In genomic region chr3:154214320-154214719, GRCh38 we compare ENCODE assay signal across 26 cellular contexts.
A peak's percentile ranks its signal among the peaks of the same experiment; 100 is the strongest.
DNase-seq lines count a peak whose midpoint lies in the region; ATAC-seq and TF ChIP-seq lines count a peak whose summit lies in the region.
"Had no signal": no experiment of that assay in that cellular context is flagged by ENCODE, and none has a peak within 500 bp of the region (broad histone marks: within the 10 kb centered on the region; RNA-seq: fewer than 3 reads in every experiment).

No MANE protein-coding gene starts in this region.

- no peaks in the 10 kb centered on the region for H3K4me1 ChIP-seq in heart left ventricle
- H3K4me1 ChIP-seq: ascending aorta, HAP-1 had no signal

- H3K27ac ChIP-seq in heart left ventricle: no peak overlapping the region
- H3K27ac ChIP-seq: ascending aorta, skin epidermis had no signal

- DNase-seq in GM03348 (ENCODE audit: low spot score) (peak; percentile 22), RPMI7951 (ENCODE audit: low read depth) (peak; percentile 2), cardiac fibroblast (ENCODE audit: low read depth in 2 of 2) (peak; percentile 3 to 29), erythroblast (lab: John Stamatoyannopoulos, UW) (no peak), heart left ventricle (no peak)
- DNase-seq in activated CD4-positive, CD25-positive, alpha-beta regulatory T cell (lab: John Stamatoyannopoulos, UW): no peak
- DNase-seq: activated CD4-positive, alpha-beta T cell treated with anti-CD3 and anti-CD28 coated beads, Interleukin-2, amount 50 U/mL, for 4 hours; activated CD8-positive, alpha-beta memory T cell treated with anti-CD3 and anti-CD28 coated beads, Interleukin-2, amount 10 ng/mL, durations not matched to agents 7 days and 5 days; activated gamma-delta T cell treated with Interleukin-2 at 50 U/mL for 16 hours; activated naive CD8-positive, alpha-beta T cell treated with anti-CD3 and anti-CD28 coated beads, Interleukin-2, amount 10 ng/mL, durations not matched to agents 7 days and 5 days; activated T-cell treated with anti-CD3 and anti-CD28 coated beads, Interleukin-2, amount 50 U/mL, for 48 hours; Calu3; CD4-positive, CD25-positive, alpha-beta regulatory T cell; cerebellar nuclear complex; DMS79 treated with DMSO at 0.1 percent for 48 hours; Kasumi-1; NCI-H146; NCI-H774; stimulated activated naive CD4-positive, alpha-beta T cell treated with Interleukin-2 at 50 U/mL for 16 hours had no signal

- no peaks in the 10 kb centered on the region for H3K36me3 Mint-ChIP-seq in stimulated activated memory B cell treated with anti-CD40 and anti-IgM and Interleukin-4, amounts not matched to agents 10 μg/mL and 1 μg/mL and 100 μg/mL, for 72 hours
- H3K36me3 Mint-ChIP-seq: activated CD8-positive, alpha-beta memory T cell treated with anti-CD3 and anti-CD28 coated beads, Interleukin-2, amount 10 ng/mL, durations not matched to agents 7 days and 5 days; activated naive CD8-positive, alpha-beta T cell treated with anti-CD3 and anti-CD28 coated beads, Interleukin-2, amount 10 ng/mL, durations not matched to agents 7 days and 5 days; CD4-positive, CD25-positive, alpha-beta regulatory T cell had no signal

- H3K4me1 Mint-ChIP-seq in stimulated activated memory B cell treated with anti-CD40 and anti-IgM and Interleukin-4, amounts not matched to agents 10 μg/mL and 1 μg/mL and 100 μg/mL, for 72 hours: no peaks in the 10 kb centered on the region
- H3K4me1 Mint-ChIP-seq: activated CD8-positive, alpha-beta memory T cell treated with anti-CD3 and anti-CD28 coated beads, Interleukin-2, amount 10 ng/mL, durations not matched to agents 7 days and 5 days; activated naive CD8-positive, alpha-beta T cell treated with anti-CD3 and anti-CD28 coated beads, Interleukin-2, amount 10 ng/mL, durations not matched to agents 7 days and 5 days; CD4-positive, CD25-positive, alpha-beta regulatory T cell had no signal

- no peak for TF ChIP-seq POLR2A in erythroblast (IDR thresholded peaks at IDR 0.05; ENCODE audit: low read length)
- TF ChIP-seq POLR2A in heart left ventricle (IDR thresholded peaks at IDR 0.05): no peak

- H3K27ac Mint-ChIP-seq in stimulated activated memory B cell treated with anti-CD40 and anti-IgM and Interleukin-4, amounts not matched to agents 10 μg/mL and 1 μg/mL and 100 μg/mL, for 72 hours: no peak overlapping the region
- H3K27ac Mint-ChIP-seq: activated CD8-positive, alpha-beta memory T cell treated with anti-CD3 and anti-CD28 coated beads, Interleukin-2, amount 10 ng/mL, durations not matched to agents 7 days and 5 days; activated naive CD8-positive, alpha-beta T cell treated with anti-CD3 and anti-CD28 coated beads, Interleukin-2, amount 10 ng/mL, durations not matched to agents 7 days and 5 days; CD4-positive, CD25-positive, alpha-beta regulatory T cell had no signal

- TF ChIP-seq CTCF in cardiac fibroblast (IDR thresholded peaks at IDR 0.05; ENCODE audit: low read depth, low read length): no peak
- TF ChIP-seq CTCF in heart left ventricle (IDR thresholded peaks at IDR 0.05): no peak

- no peaks in the 10 kb centered on the region for H3K9me3 Mint-ChIP-seq in stimulated activated memory B cell treated with anti-CD40 and anti-IgM and Interleukin-4, amounts not matched to agents 10 μg/mL and 1 μg/mL and 100 μg/mL, for 72 hours
- H3K9me3 Mint-ChIP-seq: activated naive CD8-positive, alpha-beta T cell treated with anti-CD3 and anti-CD28 coated beads, Interleukin-2, amount 10 ng/mL, durations not matched to agents 7 days and 5 days had no signal

- ATAC-seq in stimulated activated memory B cell treated with anti-CD40 and anti-IgM and Interleukin-4, amounts not matched to agents 10 μg/mL and 1 μg/mL and 100 μg/mL, for 72 hours: peak; percentile 56
- ATAC-seq in GM18519 (IDR thresholded peaks at IDR 0.05; ENCODE audit: low FRiP score, unreplicated experiment) (no peak), heart left ventricle (no peak)
- ATAC-seq: activated CD4-positive, CD25-positive, alpha-beta regulatory T cell treated with anti-CD3 and anti-CD28 coated beads, Interleukin-2, amount 50 U/mL, for 24 hours; activated CD8-positive, alpha-beta memory T cell treated with anti-CD3 and anti-CD28 coated beads, Interleukin-2, amount 10 ng/mL, durations not matched to agents 7 days and 5 days; HepG2 had no signal

- H3K27me3 Mint-ChIP-seq in stimulated activated memory B cell treated with anti-CD40 and anti-IgM and Interleukin-4, amounts not matched to agents 10 μg/mL and 1 μg/mL and 100 μg/mL, for 72 hours: no peaks in the 10 kb centered on the region
- H3K27me3 Mint-ChIP-seq: activated CD8-positive, alpha-beta memory T cell treated with anti-CD3 and anti-CD28 coated beads, Interleukin-2, amount 10 ng/mL, durations not matched to agents 7 days and 5 days; activated naive CD8-positive, alpha-beta T cell treated with anti-CD3 and anti-CD28 coated beads, Interleukin-2, amount 10 ng/mL, durations not matched to agents 7 days and 5 days; CD4-positive, CD25-positive, alpha-beta regulatory T cell had no signal

- no peak overlapping the region for H3K4me3 Mint-ChIP-seq in stimulated activated memory B cell treated with anti-CD40 and anti-IgM and Interleukin-4, amounts not matched to agents 10 μg/mL and 1 μg/mL and 100 μg/mL, for 72 hours
- H3K4me3 Mint-ChIP-seq: activated CD8-positive, alpha-beta memory T cell treated with anti-CD3 and anti-CD28 coated beads, Interleukin-2, amount 10 ng/mL, durations not matched to agents 7 days and 5 days; activated naive CD8-positive, alpha-beta T cell treated with anti-CD3 and anti-CD28 coated beads, Interleukin-2, amount 10 ng/mL, durations not matched to agents 7 days and 5 days; CD4-positive, CD25-positive, alpha-beta regulatory T cell had no signal

- H3K4me3 ChIP-seq in cardiac fibroblast (replicated peaks in 1 of 2; ENCODE audit: low read depth in 2 of 2, low read length in 2 of 2): no peak overlapping the region
- no peak overlapping the region for H3K4me3 ChIP-seq in heart left ventricle
- H3K4me3 ChIP-seq: ascending aorta, HAP-1, skin epidermis had no signal

- peaks cover 0 to 4% (median 0%) of the 10 kb centered on the region in 9 donors for H3K36me3 ChIP-seq in heart left ventricle
- H3K36me3 ChIP-seq: HAP-1 had no signal

- peaks cover 0 to 5% (median 0%) of the 10 kb centered on the region in 12 donors for H3K9me3 ChIP-seq in heart left ventricle
- H3K9me3 ChIP-seq: ascending aorta, HAP-1 had no signal

- H3K27me3 ChIP-seq in heart left ventricle: no peaks in the 10 kb centered on the region
- H3K27me3 ChIP-seq: ascending aorta had no signal

- 90 to 98% (median 94%) methylated on average over 2 of the region's 2 CpGs for WGBS in heart left ventricle, 4 donors

- intact Hi-C loops in heart left ventricle (cut with DNase I): loop anchor here in 1 of 10 donors (2.0 kb wide), 1 partner anchor 18 kb away; no protein-coding TSS in a partner anchor

Comparison
In these comparisons a context has a peak if more than half of its experiments do, and no peak if none do; other contexts are left out.
1. DNase-seq: peak in GM03348 (single experiment), RPMI7951 (single experiment) and cardiac fibroblast (2 of 2); none in activated CD4-positive, CD25-positive, alpha-beta regulatory T cell (0 of 4), erythroblast (0 of 2) and heart left ventricle (0 of 5).